In genomic region chr19:13101590-13102415, GRCh38 we compare ENCODE assay signal across 8 cellular contexts. TPM values are rescaled to one million over a fixed set of nuclear protein-coding genes. Genes with fewer than 3 reads are reported as not detected.
A peak's percentile ranks its signal among the peaks of the same experiment; 100 is the strongest.
DNase-seq lines count a peak whose midpoint lies in the region; ATAC-seq lines count a peak whose summit lies in the region.

No MANE protein-coding gene starts in this region.

- H3K27ac ChIP-seq in ACC112 (ENCODE audit: low read depth, low read length) (no peak overlapping the region), HUES6 (ENCODE audit: low read depth, low read length) (peak overlapping the region; percentile 70; the same call in 1 of the 2 replicates), cingulate gyrus (ENCODE audit: low read depth, low read length) (peak overlapping the region; percentile 81)

- H3K9ac ChIP-seq in HUES6 (ENCODE audit: low read length), result peak overlapping the region; percentile 76

- H3K36me3 Mint-ChIP-seq in naive thymus-derived CD8-positive, alpha-beta T cell, result peaks cover 0 to 2% (median 0%) of the 10 kb centered on the region in 3 donors

- no peak overlapping the region for H2AFZ ChIP-seq in ACC112 (ENCODE audit: low read length, unreplicated experiment)

- H3K27ac Mint-ChIP-seq in naive thymus-derived CD8-positive, alpha-beta T cell, result peak overlapping the region in 9 of 10 donors; percentile 11 to 89 (median 71)

- POLR2A ChIA-PET in naive thymus-derived CD8-positive, alpha-beta T cell (lab: Charles Lee), result interaction anchor here (0.6 to 5.8 kb wide), 4 partner anchors 16 to 202 kb away, joined by 3 to 67 read pairs (median 25); partner anchors contain the start of genes NACC1 and TRMT1

- H3K4me3 Mint-ChIP-seq in naive thymus-derived CD8-positive, alpha-beta T cell, result peak overlapping the region; percentile 63 to 91 (median 70)

- H3K4me1 ChIP-seq in ACC112 (ENCODE audit: control insufficient read depth, insufficient read depth, low read length, unreplicated experiment) (peaks cover 9% of the 10 kb centered on the region), HUES6 (ENCODE audit: control insufficient read depth, insufficient read depth, low read length) (peaks cover 12% of the 10 kb centered on the region)

- H3K9me3 Mint-ChIP-seq in naive thymus-derived CD8-positive, alpha-beta T cell, result no peaks in the 10 kb centered on the region

- DNase-seq in naive thymus-derived CD8-positive, alpha-beta T cell, result no peak
- DNase-seq in DMS153 (lab: John Stamatoyannopoulos, UW), result no peak

- no peak for ATAC-seq in naive thymus-derived CD8-positive, alpha-beta T cell
- ATAC-seq in GM18868 (IDR thresholded peaks at IDR 0.05; ENCODE audit: unreplicated experiment) (no peak), GM19455 (IDR thresholded peaks at IDR 0.05; ENCODE audit: unreplicated experiment) (no peak), HG02678 (IDR thresholded peaks at IDR 0.05; ENCODE audit: unreplicated experiment) (no peak)

- H3K27me3 ChIP-seq in ACC112 (ENCODE audit: insufficient read depth, low read length), result no peaks in the 10 kb centered on the region
- H3K27me3 ChIP-seq in HUES6 (ENCODE audit: control insufficient read depth, insufficient read depth, low read length), result peaks cover 51% of the 10 kb centered on the region

- H3K36me3 ChIP-seq in ACC112 (ENCODE audit: insufficient read depth, low read length), result no peaks in the 10 kb centered on the region
- H3K36me3 ChIP-seq in HUES6 (ENCODE audit: control insufficient read depth, insufficient read depth, low read length), result peaks cover 6% of the 10 kb centered on the region

- peaks cover 0 to 13% (median 4%) of the 10 kb centered on the region in 5 donors for H3K27me3 Mint-ChIP-seq in naive thymus-derived CD8-positive, alpha-beta T cell

- H3K4me1 Mint-ChIP-seq in naive thymus-derived CD8-positive, alpha-beta T cell, result peaks cover 21 to 68% (median 58%) of the 10 kb centered on the region in 4 donors

- H3K79me2 ChIP-seq in ACC112 (ENCODE audit: control insufficient read depth, insufficient read depth, low read length, unreplicated experiment), result no peaks in the 10 kb centered on the region

- H3K9me3 ChIP-seq in HUES6 (ENCODE audit: control insufficient read depth, insufficient read depth, low read depth, low read length), result no peaks in the 10 kb centered on the region

- peak overlapping the region; percentile 56; the same call in 1 of the 2 replicates for H3K4me3 ChIP-seq in ACC112 (ENCODE audit: low read depth, low read length)
- H3K4me3 ChIP-seq in HUES6 (ENCODE audit: low read depth, low read length), result peak overlapping the region; percentile 54

RNA-seq across cellular contexts. Expression of gene LYL1, which starts 0.9 kb away (rescaled TPM):
- 1 to 10 TPM; 6.6 to 7.9 TPM for total RNA-seq in naive thymus-derived CD8-positive, alpha-beta T cell
- polyA plus RNA-seq in naive thymus-derived CD8-positive, alpha-beta T cell, result 1 to 10 TPM in 2 of 3 donors, under 1 TPM in 1; 0.37 to 2.6 (median 1.3) TPM

RNA-seq across cellular contexts. Expression of gene TRMT1, which starts 14.7 kb away (rescaled TPM):
- 100 to 1,000 TPM; 100 to 103 TPM for total RNA-seq in naive thymus-derived CD8-positive, alpha-beta T cell
- polyA plus RNA-seq in naive thymus-derived CD8-positive, alpha-beta T cell, result 10 to 100 TPM; 26.1 to 35.1 (median 27.2) TPM

RNA-seq across cellular contexts. Expression of gene NACC1, which starts 16.3 kb away (rescaled TPM):
- total RNA-seq in naive thymus-derived CD8-positive, alpha-beta T cell, result 10 to 100 TPM; 24.5 to 25.7 TPM
- 1 to 10 TPM; 1.4 to 3.4 (median 1.9) TPM for polyA plus RNA-seq in naive thymus-derived CD8-positive, alpha-beta T cell

RNA-seq across cellular contexts. Expression of gene STX10, which starts 48.4 kb away (rescaled TPM):
- 10 to 100 TPM; 60.2 to 62.8 TPM for total RNA-seq in naive thymus-derived CD8-positive, alpha-beta T cell
- 10 to 100 TPM; 36.1 to 56.2 (median 50.2) TPM for polyA plus RNA-seq in naive thymus-derived CD8-positive, alpha-beta T cell

RNA-seq across cellular contexts. Expression of gene IER2, which starts 48.4 kb away (rescaled TPM):
- 100 to 1,000 TPM; 105 to 112 TPM for total RNA-seq in naive thymus-derived CD8-positive, alpha-beta T cell
- 100 to 1,000 TPM; 100 to 162 (median 107) TPM for polyA plus RNA-seq in naive thymus-derived CD8-positive, alpha-beta T cell
